Comparison of ENCODE assay signal across 1 cellular context in genomic region chr13:29605860-29606526, GRCh38.
TF ChIP-seq lines count a peak whose summit lies in the region.

No MANE protein-coding gene starts in this region.

TF ChIP-seq in GM23338, 12 proteins besides CTCF, POLR2A, EP300 and RAD21 (continued from another document):
- TF ChIP-seq REST (IDR thresholded peaks at IDR 0.05; ENCODE audit: unreplicated experiment) (no peak), NANOG (IDR thresholded peaks at IDR 0.05; ENCODE audit: borderline replicate concordance) (no peak), STAT1 (IDR thresholded peaks at IDR 0.05; ENCODE audit: unreplicated experiment) (no peak), ZNF462 (CRISPR knock-in tag; IDR thresholded peaks at IDR 0.05) (no peak)
